1 cellular context compared by ENCODE assay signal in genomic region chr11:12043959-12044772, GRCh38.
TF ChIP-seq lines count a peak whose summit lies in the region.

No MANE protein-coding gene starts in this region.

TF ChIP-seq in HepG2, 621 proteins besides CTCF, POLR2A, EP300 and RAD21 (continued from another document and continues in another):
- peak; percentile 40; the same call in 1 of the 2 replicates for TF ChIP-seq ZNF501 (CRISPR knock-in tag; IDR thresholded peaks at IDR 0.05)
- TF ChIP-seq ZNF253 (CRISPR knock-in tag; IDR thresholded peaks at IDR 0.05; ENCODE audit: borderline replicate concordance) = no peak
- peak; percentile 70; the same call in 1 of the 2 replicates for TF ChIP-seq CBX5 (CRISPR knock-in tag; IDR thresholded peaks at IDR 0.05; ENCODE audit: borderline replicate concordance)
- TF ChIP-seq SMYD3 (CRISPR knock-in tag; IDR thresholded peaks at IDR 0.05) = no peak
- TF ChIP-seq ZMYM2 (CRISPR knock-in tag; IDR thresholded peaks at IDR 0.05) = no peak
- no peak for TF ChIP-seq PAWR (CRISPR knock-in tag; IDR thresholded peaks at IDR 0.05; ENCODE audit: borderline replicate concordance)
- TF ChIP-seq TRAFD1 (CRISPR knock-in tag; IDR thresholded peaks at IDR 0.05; ENCODE audit: borderline replicate concordance) = no peak
- TF ChIP-seq DMAP1 (CRISPR knock-in tag; IDR thresholded peaks at IDR 0.05) = 0 out of 2 replicates have a peak, but pooled peaks have one; percentile 36
- peak; percentile 91 for TF ChIP-seq TFE3 (CRISPR knock-in tag; IDR thresholded peaks at IDR 0.05)
- TF ChIP-seq ZNF383 (CRISPR knock-in tag; IDR thresholded peaks at IDR 0.05; ENCODE audit: borderline replicate concordance) = no peak
- no peak for TF ChIP-seq ZNF138 (CRISPR knock-in tag; IDR thresholded peaks at IDR 0.05; ENCODE audit: low read depth)
- no peak for TF ChIP-seq TIGD3 (CRISPR knock-in tag; IDR thresholded peaks at IDR 0.05; ENCODE audit: borderline replicate concordance)
- TF ChIP-seq ZNF619 (CRISPR knock-in tag; IDR thresholded peaks at IDR 0.05) = no peak
- TF ChIP-seq HNF4G (IDR thresholded peaks at IDR 0.05; ENCODE audit: borderline replicate concordance, low read depth, low read length) = no peak
- TF ChIP-seq HNF4G (CRISPR knock-in tag; IDR thresholded peaks at IDR 0.05; ENCODE audit: borderline replicate concordance, low read depth) = no peak
- peak; percentile 43; the same call in 1 of the 2 replicates for TF ChIP-seq HOMEZ (CRISPR knock-in tag; IDR thresholded peaks at IDR 0.05; ENCODE audit: low read depth)
- TF ChIP-seq GATAD2A (CRISPR knock-in tag; IDR thresholded peaks at IDR 0.05) = peak; percentile 87
- TF ChIP-seq SMC3 (IDR thresholded peaks at IDR 0.05; ENCODE audit: low read length) = peak; percentile 78
- no peak for TF ChIP-seq PRDM10 (CRISPR knock-in tag; IDR thresholded peaks at IDR 0.05; ENCODE audit: low read depth)
- no peak for TF ChIP-seq ZFP1 (CRISPR knock-in tag; IDR thresholded peaks at IDR 0.05)
- peak; percentile 81 for TF ChIP-seq MLX (CRISPR knock-in tag; IDR thresholded peaks at IDR 0.05)
- 0 out of 2 replicates have a peak, but pooled peaks have one; percentile 15 for TF ChIP-seq NFKB2 (CRISPR knock-in tag; IDR thresholded peaks at IDR 0.05; ENCODE audit: borderline replicate concordance)
- TF ChIP-seq ZNF740 (CRISPR knock-in tag; IDR thresholded peaks at IDR 0.05) = no peak
- no peak for TF ChIP-seq NR2F6 (IDR thresholded peaks at IDR 0.05)
- no peak for TF ChIP-seq NR2F6 (CRISPR knock-in tag; IDR thresholded peaks at IDR 0.05)
- TF ChIP-seq ZFP91 (CRISPR knock-in tag; IDR thresholded peaks at IDR 0.05; ENCODE audit: borderline replicate concordance) = no peak
- no peak for TF ChIP-seq ZNF280B (CRISPR knock-in tag; IDR thresholded peaks at IDR 0.05; ENCODE audit: borderline replicate concordance)
- no peak for TF ChIP-seq ZNF616 (CRISPR knock-in tag; IDR thresholded peaks at IDR 0.05; ENCODE audit: low read depth)
- TF ChIP-seq RFX5 (IDR thresholded peaks at IDR 0.05; ENCODE audit: low read depth, low read length) = no peak
- TF ChIP-seq SMARCE1 (IDR thresholded peaks at IDR 0.05; ENCODE audit: borderline replicate concordance) = no peak
- TF ChIP-seq MED1 (CRISPR knock-in tag; IDR thresholded peaks at IDR 0.05) = peak; percentile 46; the same call in 1 of the 2 replicates
- TF ChIP-seq MED13 (CRISPR knock-in tag; IDR thresholded peaks at IDR 0.05) = no peak
- 0 out of 2 replicates have a peak, but pooled peaks have one; percentile 43 for TF ChIP-seq ZNF510 (CRISPR knock-in tag; IDR thresholded peaks at IDR 0.05; ENCODE audit: low read depth)
- peak; percentile 87 for TF ChIP-seq JUND (CRISPR knock-in tag; IDR thresholded peaks at IDR 0.05)
- TF ChIP-seq KLF15 (CRISPR knock-in tag; IDR thresholded peaks at IDR 0.05; ENCODE audit: borderline replicate concordance) = no peak
- no peak for TF ChIP-seq HOXA7 (CRISPR knock-in tag; IDR thresholded peaks at IDR 0.05)
- no peak for TF ChIP-seq IRF2 (CRISPR knock-in tag; IDR thresholded peaks at IDR 0.05)
- peak; percentile 74 for TF ChIP-seq MXD4 (CRISPR knock-in tag; IDR thresholded peaks at IDR 0.05)
- TF ChIP-seq ZNF850 (CRISPR knock-in tag; conservative IDR thresholded peaks at IDR 0.05) = no peak
- TF ChIP-seq MBNL3 (CRISPR knock-in tag; conservative IDR thresholded peaks at IDR 0.05) = no peak
- peak; percentile 74; the same call in 1 of the 2 replicates for TF ChIP-seq MYPOP (CRISPR knock-in tag; IDR thresholded peaks at IDR 0.05)
- no peak for TF ChIP-seq IRF1 (CRISPR knock-in tag; IDR thresholded peaks at IDR 0.05; ENCODE audit: low read depth)
- 0 out of 2 replicates have a peak, but pooled peaks have one; percentile 34 for TF ChIP-seq HBP1 (CRISPR knock-in tag; IDR thresholded peaks at IDR 0.05; ENCODE audit: low read depth)
